In genomic region chr15:82807920-82808633, GRCh38 we compare ENCODE assay signal across 16 cellular contexts. TPM values are rescaled to one million over a fixed set of nuclear protein-coding genes. Genes with fewer than 3 reads are reported as not detected.
A peak's percentile ranks its signal among the peaks of the same experiment; 100 is the strongest.
DNase-seq lines count a peak whose midpoint lies in the region; ATAC-seq, FAIRE-seq and TF ChIP-seq lines count a peak whose summit lies in the region.
"Had no signal": no experiment of that assay in that cellular context is flagged by ENCODE, and none has a peak within 500 bp of the region (broad histone marks: within the 10 kb centered on the region; RNA-seq: fewer than 3 reads in every experiment).

No MANE protein-coding gene starts in this region.

- TF ChIP-seq CTCF in activated CD8-positive, alpha-beta T cell treated with anti-CD3 and anti-CD28 coated beads for 36 hours (IDR thresholded peaks at IDR 0.05), result no peak
- TF ChIP-seq CTCF in GM12878 (IDR thresholded peaks at IDR 0.05 in 2 of 3, conservative IDR thresholded peaks at IDR 0.05 in 1 of 3; ENCODE audit: control insufficient read depth in 2 of 3, extremely low read depth in 1 of 3, insufficient read depth in 1 of 3, low read depth in 3 of 3, low read length in 3 of 3), result no peak

- no peaks in the 10 kb centered on the region for H4K20me1 ChIP-seq in GM12878 (ENCODE audit: control insufficient read depth, insufficient read depth)

- TF ChIP-seq EP300 in GM12878 (IDR thresholded peaks at IDR 0.05; ENCODE audit: borderline replicate concordance in 1 of 2, control insufficient read depth in 1 of 2, low read depth in 2 of 2, low read length in 2 of 2), result no peak

- POLR2A ChIA-PET in activated CD8-positive, alpha-beta T cell treated with anti-CD3 and anti-CD28 coated beads for 36 hours (lab: Charles Lee), result interaction anchor here (1.3 to 4.0 kb wide), 3 partner anchors 58 to 267 kb away, joined by 4 to 39 read pairs (median 23); partner anchors contain the start of gene RPS17
- POLR2A ChIA-PET in activated CD8-positive, alpha-beta T cell treated with anti-CD3 and anti-CD28 coated beads, Interleukin-2, amount 10 ng/mL, durations not matched to agents 7 days and 5 days (lab: Charles Lee), result interaction anchor here (0.7 to 4.4 kb wide), 2 partner anchors 58 to 268 kb away, joined by 4 to 44 read pairs; partner anchors contain the start of gene RPS17
- POLR2A ChIA-PET in GM12878 (lab: Charles Lee), result interaction anchor here (1.7 kb wide), 1 partner anchor 58 kb away, joined by 5 read pairs; no protein-coding TSS in a partner anchor

- no peak for ATAC-seq in activated CD8-positive, alpha-beta T cell treated with anti-CD3 and anti-CD28 coated beads for 36 hours
- no peak for ATAC-seq in activated CD8-positive, alpha-beta T cell treated with anti-CD3 and anti-CD28 coated beads, Interleukin-2, amount 10 ng/mL, durations not matched to agents 7 days and 5 days
- ATAC-seq in GM12878, result no peak

- no peaks in the 10 kb centered on the region for H3K27me3 Mint-ChIP-seq in activated CD8-positive, alpha-beta T cell treated with anti-CD3 and anti-CD28 coated beads for 36 hours
- peaks cover 13% of the 10 kb centered on the region for H3K27me3 Mint-ChIP-seq in activated CD8-positive, alpha-beta T cell treated with anti-CD3 and anti-CD28 coated beads, Interleukin-2, amount 10 ng/mL, durations not matched to agents 7 days and 5 days (ENCODE audit: low read depth)
- no peaks in the 10 kb centered on the region for H3K27me3 Mint-ChIP-seq in IgD-negative memory B cell
- no peaks in the 10 kb centered on the region for H3K27me3 Mint-ChIP-seq in activated naive CD4-positive, alpha-beta T cell treated with anti-CD3 and anti-CD28 coated beads for 36 hours (ENCODE audit: low read depth)

- BruUV-seq in GM12878 (replicated peaks; lab: Mats Ljungman, UMichigan), result no TSS peak

- 5% methylated on average over 10 of the region's 11 CpGs for WGBS in GM12878 (ENCODE audit: insufficient coverage, insufficient replicate concordance, low lambda C conversion rate, missing lambda C conversion rate)

- in situ Hi-C loops in GM12878 (cut with MboI), result loop anchor here (10.0 kb wide), 1 partner anchor 263 kb away; the partner anchor contains the start of gene RPS17

- H3K27ac Mint-ChIP-seq in activated CD8-positive, alpha-beta T cell treated with anti-CD3 and anti-CD28 coated beads for 36 hours, result peak overlapping the region; percentile 11
- no peak overlapping the region for H3K27ac Mint-ChIP-seq in activated CD8-positive, alpha-beta T cell treated with anti-CD3 and anti-CD28 coated beads, Interleukin-2, amount 10 ng/mL, durations not matched to agents 7 days and 5 days
- peak overlapping the region; percentile 4 to 96 (median 73) for H3K27ac Mint-ChIP-seq in IgD-negative memory B cell
- no peak overlapping the region for H3K27ac Mint-ChIP-seq in activated naive CD4-positive, alpha-beta T cell treated with anti-CD3 and anti-CD28 coated beads for 36 hours
- H3K27ac Mint-ChIP-seq: endodermal cell had no signal

- RAD21 ChIA-PET in GM12878 (lab: Charles Lee; ENCODE audit: unreplicated experiment), result interaction anchor here (1.0 to 1.9 kb wide), 2 partner anchors 25 to 58 kb away, joined by 3 to 5 read pairs; no protein-coding TSS in a partner anchor

- TF ChIP-seq POLR2A in GM12878 (IDR thresholded peaks at IDR 0.05; ENCODE audit: low read depth, low read length), result no peak

- SMC1A ChIA-PET in GM12878 (lab: Charles Lee; ENCODE audit: uncharacterized antibody, unreplicated experiment), result interaction anchor here (0.9 to 6.3 kb wide), 3 partner anchors 11 to 57 kb away, joined by 3 to 39 read pairs (median 3); no protein-coding TSS in a partner anchor

- CTCF ChIA-PET in activated CD8-positive, alpha-beta T cell treated with anti-CD3 and anti-CD28 coated beads for 36 hours (lab: Charles Lee), result interaction anchor here (0.8 kb wide), 1 partner anchor 277 kb away, joined by 3 read pairs; no protein-coding TSS in a partner anchor
- CTCF ChIA-PET in activated CD8-positive, alpha-beta T cell treated with anti-CD3 and anti-CD28 coated beads, Interleukin-2, amount 10 ng/mL, durations not matched to agents 7 days and 5 days (lab: Charles Lee), result interaction anchor here (1.6 kb wide), 1 partner anchor 203 kb away, joined by 4 read pairs; the partner anchor contains the start of gene C15orf40
- CTCF ChIA-PET in GM12878 (lab: Yijun Ruan, JAX), result interaction anchor here (1.5 kb wide), 1 partner anchor 203 kb away, joined by 4 read pairs; the partner anchor contains the start of gene C15orf40
- CTCF ChIA-PET in activated naive CD4-positive, alpha-beta T cell treated with anti-CD3 and anti-CD28 coated beads for 36 hours (lab: Charles Lee), result no interaction called here

- no peak for TF ChIP-seq RAD21 in GM12878 (IDR thresholded peaks at IDR 0.05; ENCODE audit: insufficient read depth, low read depth, low read length)

- H3K4me3 ChIP-seq in GM12878 (no peak overlapping the region), neuron (ENCODE audit: low read length) (no peak overlapping the region)
- H3K4me3 ChIP-seq: uterus had no signal

- H3K4me1 ChIP-seq in GM12878 (ENCODE audit: control insufficient read depth, insufficient read depth, low read length), result peaks cover 32% of the 10 kb centered on the region
- peaks cover 12% of the 10 kb centered on the region for H3K4me1 ChIP-seq in neuron (ENCODE audit: insufficient read depth, low read length)

- DNase-seq in activated CD8-positive, alpha-beta T cell treated with anti-CD3 and anti-CD28 coated beads for 36 hours, result no peak
- no peak for DNase-seq in activated CD8-positive, alpha-beta T cell treated with anti-CD3 and anti-CD28 coated beads, Interleukin-2, amount 10 ng/mL, durations not matched to agents 7 days and 5 days
- DNase-seq in GM12878 (ENCODE audit: low read depth, low spot score) (no peak), T1000 (lab: John Stamatoyannopoulos, UW) (no peak), SKM-1 (lab: John Stamatoyannopoulos, UW; ENCODE audit: unreplicated experiment) (no peak)
- DNase-seq in activated naive CD4-positive, alpha-beta T cell treated with anti-CD3 and anti-CD28 coated beads for 36 hours, result no peak
- DNase-seq: activated CD8-positive, alpha-beta memory T cell treated with anti-CD3 and anti-CD28 coated beads, Interleukin-2, amount 50 U/mL, for 4 hours; endodermal cell; GOT3; uterus had no signal

- peaks cover 25% of the 10 kb centered on the region for H3K4me1 Mint-ChIP-seq in activated CD8-positive, alpha-beta T cell treated with anti-CD3 and anti-CD28 coated beads for 36 hours (ENCODE audit: low read depth)
- peaks cover 28% of the 10 kb centered on the region for H3K4me1 Mint-ChIP-seq in activated CD8-positive, alpha-beta T cell treated with anti-CD3 and anti-CD28 coated beads, Interleukin-2, amount 10 ng/mL, durations not matched to agents 7 days and 5 days (ENCODE audit: low read depth)
- peaks cover 42 to 50% (median 45%) of the 10 kb centered on the region in 3 donors for H3K4me1 Mint-ChIP-seq in IgD-negative memory B cell
- H3K4me1 Mint-ChIP-seq in activated naive CD4-positive, alpha-beta T cell treated with anti-CD3 and anti-CD28 coated beads for 36 hours (ENCODE audit: low read depth), result peaks cover 26% of the 10 kb centered on the region

- H2AFZ ChIP-seq in GM12878 (ENCODE audit: control insufficient read depth, low read depth, low read length) (peak overlapping the region; percentile 45), neuron (ENCODE audit: low read depth, low read length) (peak overlapping the region; percentile 76)

- H3K79me2 ChIP-seq in GM12878 (ENCODE audit: control insufficient read depth, insufficient read depth, low read length), result peaks cover 31% of the 10 kb centered on the region

- FAIRE-seq in GM12878 (lab: Jason Lieb, UNC), result no peak
- FAIRE-seq: RCC 7860 had no signal

- intact Hi-C loops in activated CD8-positive, alpha-beta T cell treated with anti-CD3 and anti-CD28 coated beads for 36 hours (cut with micrococcal nuclease), result no loop called here
- intact Hi-C loops in GM12878 (cut with micrococcal nuclease; ENCODE audit: unreplicated experiment), result no loop called here
- intact Hi-C loops in activated naive CD4-positive, alpha-beta T cell treated with anti-CD3 and anti-CD28 coated beads for 36 hours (cut with micrococcal nuclease), result no loop called here

- H3K27me3 ChIP-seq in GM12878 (replicated peaks in 1 of 2; ENCODE audit: control insufficient read depth in 2 of 2, insufficient read depth in 2 of 2, low read length in 1 of 2), result no peaks in the 10 kb centered on the region
- H3K27me3 ChIP-seq in neuron (ENCODE audit: insufficient read depth, low read length), result no peaks in the 10 kb centered on the region
- H3K27me3 ChIP-seq: neutrophil, uterus had no signal

- no peaks in the 10 kb centered on the region for H3K9me3 Mint-ChIP-seq in activated CD8-positive, alpha-beta T cell treated with anti-CD3 and anti-CD28 coated beads for 36 hours
- no peaks in the 10 kb centered on the region for H3K9me3 Mint-ChIP-seq in activated CD8-positive, alpha-beta T cell treated with anti-CD3 and anti-CD28 coated beads, Interleukin-2, amount 10 ng/mL, durations not matched to agents 7 days and 5 days (ENCODE audit: insufficient read depth)
- no peaks in the 10 kb centered on the region for H3K9me3 Mint-ChIP-seq in IgD-negative memory B cell
- no peaks in the 10 kb centered on the region for H3K9me3 Mint-ChIP-seq in activated naive CD4-positive, alpha-beta T cell treated with anti-CD3 and anti-CD28 coated beads for 36 hours
- H3K9me3 Mint-ChIP-seq: endodermal cell had no signal

- no peak overlapping the region for H3K4me3 Mint-ChIP-seq in activated CD8-positive, alpha-beta T cell treated with anti-CD3 and anti-CD28 coated beads for 36 hours
- H3K4me3 Mint-ChIP-seq in activated CD8-positive, alpha-beta T cell treated with anti-CD3 and anti-CD28 coated beads, Interleukin-2, amount 10 ng/mL, durations not matched to agents 7 days and 5 days, result no peak overlapping the region
- peak overlapping the region; percentile 56 to 94 (median 79) for H3K4me3 Mint-ChIP-seq in IgD-negative memory B cell
- no peak overlapping the region for H3K4me3 Mint-ChIP-seq in activated naive CD4-positive, alpha-beta T cell treated with anti-CD3 and anti-CD28 coated beads for 36 hours

- H3K9me3 ChIP-seq in GM12878 (replicated peaks; ENCODE audit: control insufficient read depth, insufficient read depth, low read length), result no peaks in the 10 kb centered on the region
- no peaks in the 10 kb centered on the region for H3K9me3 ChIP-seq in neuron (ENCODE audit: low read length)
- H3K9me3 ChIP-seq: neutrophil, uterus had no signal

- H3K36me3 Mint-ChIP-seq in activated CD8-positive, alpha-beta T cell treated with anti-CD3 and anti-CD28 coated beads for 36 hours (ENCODE audit: low read depth), result peaks cover 9% of the 10 kb centered on the region
- peaks cover 15% of the 10 kb centered on the region for H3K36me3 Mint-ChIP-seq in activated CD8-positive, alpha-beta T cell treated with anti-CD3 and anti-CD28 coated beads, Interleukin-2, amount 10 ng/mL, durations not matched to agents 7 days and 5 days (ENCODE audit: low read depth)
- H3K36me3 Mint-ChIP-seq in IgD-negative memory B cell, result no peaks in the 10 kb centered on the region
- peaks cover 8% of the 10 kb centered on the region for H3K36me3 Mint-ChIP-seq in activated naive CD4-positive, alpha-beta T cell treated with anti-CD3 and anti-CD28 coated beads for 36 hours (ENCODE audit: low read depth)

- H3K4me2 ChIP-seq in GM12878 (ENCODE audit: control insufficient read depth, insufficient read depth), result peak overlapping the region; percentile 39; the same call in 1 of the 2 replicates

- H3K27ac ChIP-seq in GM12878 (ENCODE audit: control insufficient read depth, insufficient read depth), result peak overlapping the region; percentile 41; the same call in 1 of the 2 replicates

- H3K36me3 ChIP-seq in GM12878 (ENCODE audit: control insufficient read depth in 2 of 2, insufficient read depth in 2 of 2, low read length in 1 of 2), result peaks cover 0 to 2% of the 10 kb centered on the region in 2 experiments; a peak in 1 of 4 replicates
- peaks cover 4% of the 10 kb centered on the region for H3K36me3 ChIP-seq in neuron (ENCODE audit: insufficient read depth, low read length)
- H3K36me3 ChIP-seq: neutrophil, uterus had no signal

- no peak overlapping the region for H3K9ac ChIP-seq in GM12878 (ENCODE audit: control insufficient read depth, insufficient read depth, low read length)

RNA-seq across cellular contexts. Expression of gene WHAMM, which starts 1.4 kb away (rescaled TPM):
- total RNA-seq in activated CD8-positive, alpha-beta T cell treated with anti-CD3 and anti-CD28 coated beads for 36 hours, result 1 to 10 TPM; 5.8 to 6.1 TPM
- 10 to 100 TPM; 11.2 to 12.5 TPM for total RNA-seq in activated CD8-positive, alpha-beta T cell treated with anti-CD3 and anti-CD28 coated beads, Interleukin-2, amount 10 ng/mL, durations not matched to agents 7 days and 5 days
- polyA plus RNA-seq in IgD-negative memory B cell, result 3.4 TPM
- 14.5 and 15.4 TPM in 2 replicates for total RNA-seq in GM12878 (2013; cell fraction: nucleolus; rRNA removed)
- 2.3 and 3.1 TPM in 2 replicates for total RNA-seq in GM12878 (2014; rRNA removed)
- total RNA-seq in GM12878 (2014; rRNA removed; fragmentation: Illumina TruSeq; extraction: Trizol), result 2.2 and 2.3 TPM in 2 replicates
- total RNA-seq in GM12878 (2021), result 2.9 and 4.2 TPM in 2 replicates
- 3.1 TPM for polyA plus RNA-seq in GM12878 (2011; ENCODE audit: low read depth)
- polyA plus RNA-seq in GM12878 (2011; rRNA removed), result 6.5 and 6.7 TPM in 2 replicates
- 5.1 and 5.2 TPM in 2 replicates for polyA plus RNA-seq in GM12878 (2011; cell fraction: cytosol; rRNA removed)
- polyA plus RNA-seq in GM12878 (2011; cell fraction: nucleus; rRNA removed), result 8.8 and 11.4 TPM in 2 replicates
- 4.2 and 5.0 TPM in 2 replicates for polyA plus RNA-seq in GM12878 (2012)
- 3.0 and 8.2 TPM in 2 replicates for polyA plus RNA-seq in GM12878 (2014; fragmentation: Illumina TruSeq; extraction: Trizol)
- 1 to 10 TPM; 1.7 to 1.8 TPM for polyA plus RNA-seq in GM12878 (2014; fragmentation: Nextera tagmentation; extraction: Ambion mirVana)
- polyA plus RNA-seq in GM12878 (2014; rRNA removed), result 3.0 and 3.3 TPM in 2 replicates
- polyA plus RNA-seq in GM12878 (2016; fragmentation: Nextera tagmentation; extraction: Ambion mirVana), result 1 to 10 TPM in 1 of 2 experiments, under 1 TPM in 1; 0.87 to 2.7 TPM
- 2.2 and 2.4 TPM in 2 replicates for polyA minus RNA-seq in GM12878 (2011; rRNA and poly(A)+ RNA removed)
- 2.3 and 2.5 TPM in 2 replicates for polyA minus RNA-seq in GM12878 (2011; cell fraction: cytosol; rRNA and poly(A)+ RNA removed)
- polyA minus RNA-seq in GM12878 (2011; cell fraction: nucleus; rRNA and poly(A)+ RNA removed), result 3.6 and 7.5 TPM in 2 replicates
- 1 to 10 TPM; 3.7 to 5.7 TPM for total RNA-seq in activated naive CD4-positive, alpha-beta T cell treated with anti-CD3 and anti-CD28 coated beads for 36 hours

RNA-seq across cellular contexts. Expression of gene FSD2, which starts 2.2 kb away (rescaled TPM):
- not detected for total RNA-seq in activated CD8-positive, alpha-beta T cell treated with anti-CD3 and anti-CD28 coated beads for 36 hours
- not detected for total RNA-seq in activated CD8-positive, alpha-beta T cell treated with anti-CD3 and anti-CD28 coated beads, Interleukin-2, amount 10 ng/mL, durations not matched to agents 7 days and 5 days
- polyA plus RNA-seq in IgD-negative memory B cell (0.09 TPM), GM12878 (2011; rRNA removed) (0.01 TPM in 2 replicates), GM12878 (2014; fragmentation: Illumina TruSeq; extraction: Trizol) (0.07 and 0.78 TPM in 2 replicates), GM12878 (2014; fragmentation: Nextera tagmentation; extraction: Ambion mirVana) (under 1 TPM in 1 of 2 experiments, not detected in 1; 0.03 TPM), GM12878 (2014; rRNA removed) (0.18 TPM in 1 of 2 replicates, not detected in the other), GM12878 (2016; fragmentation: Nextera tagmentation; extraction: Ambion mirVana) (under 1 TPM; 0.35 to 0.39 TPM)
- 0.15 TPM in 1 of 2 replicates, not detected in the other for total RNA-seq in GM12878 (2013; cell fraction: nucleolus; rRNA removed)
- total RNA-seq in GM12878 (2014; rRNA removed) (under 0.01 TPM in 1 of 2 replicates, not detected in the other), GM12878 (2014; rRNA removed; fragmentation: Illumina TruSeq; extraction: Trizol) (0.05 and 0.13 TPM in 2 replicates), GM12878 (2021) (not detected in 2 replicates)
- not detected for polyA plus RNA-seq in GM12878 (2011; ENCODE audit: low read depth)
- not detected in 2 replicates for polyA plus RNA-seq in GM12878 (2011; cell fraction: cytosol; rRNA removed)
- 0.03 TPM in 2 replicates for polyA plus RNA-seq in GM12878 (2011; cell fraction: nucleus; rRNA removed)
- 0.04 TPM in 2 replicates for polyA plus RNA-seq in GM12878 (2012)
- 0.05 and 0.15 TPM in 2 replicates for polyA minus RNA-seq in GM12878 (2011; rRNA and poly(A)+ RNA removed)
- polyA minus RNA-seq in GM12878 (2011; cell fraction: cytosol; rRNA and poly(A)+ RNA removed), result not detected in 2 replicates
- polyA minus RNA-seq in GM12878 (2011; cell fraction: nucleus; rRNA and poly(A)+ RNA removed), result not detected in 2 replicates
- total RNA-seq in activated naive CD4-positive, alpha-beta T cell treated with anti-CD3 and anti-CD28 coated beads for 36 hours, result not detected
- total RNA-seq: A673, endodermal cell, NCI-H460, uterus had no signal

Comparison
In these comparisons a context has a peak if more than half of its experiments do, and no peak if none do; other contexts are left out.
1. H3K27ac Mint-ChIP-seq: peak in activated CD8-positive, alpha-beta T cell treated with anti-CD3 and anti-CD28 coated beads for 36 hours (single experiment) and IgD-negative memory B cell (3 of 3); none in activated CD8-positive, alpha-beta T cell treated with anti-CD3 and anti-CD28 coated beads, Interleukin-2, amount 10 ng/mL, durations not matched to agents 7 days and 5 days (single experiment) and activated naive CD4-positive, alpha-beta T cell treated with anti-CD3 and anti-CD28 coated beads for 36 hours (single experiment).
2. H3K4me3 Mint-ChIP-seq: peak in IgD-negative memory B cell (4 of 4); none in activated CD8-positive, alpha-beta T cell treated with anti-CD3 and anti-CD28 coated beads for 36 hours (single experiment), activated CD8-positive, alpha-beta T cell treated with anti-CD3 and anti-CD28 coated beads, Interleukin-2, amount 10 ng/mL, durations not matched to agents 7 days and 5 days (single experiment) and activated naive CD4-positive, alpha-beta T cell treated with anti-CD3 and anti-CD28 coated beads for 36 hours (single experiment).